1 cellular context compared by ENCODE assay signal in genomic region chrX:101407748-101408529, GRCh38.
TF ChIP-seq lines count a peak whose summit lies in the region.

Gene GLA, minus strand, starts transcription at chrX:101407925. Its CDS starts 22 bp downstream, at chrX:101407903.
Gene HNRNPH2, plus strand, starts transcription at chrX:101408222. Its CDS starts 3,767 bp downstream, at chrX:101411989.

TF ChIP-seq in K562, 482 proteins besides CTCF, POLR2A, EP300 and RAD21 (continued from another document and continues in another):
- no peak for TF ChIP-seq CUX1 (CRISPR knock-in tag; IDR thresholded peaks at IDR 0.05)
- TF ChIP-seq CSDE1 (IDR thresholded peaks at IDR 0.05), result no peak; a peak in 1 of 4 replicates
- no peak for TF ChIP-seq SNIP1 (IDR thresholded peaks at IDR 0.05; ENCODE audit: low read depth)
- TF ChIP-seq ZC3H11A (IDR thresholded peaks at IDR 0.05; ENCODE audit: low read depth, low read length), result no peak
- peak in 1 of 2 experiments; percentile 57; a peak in 2 of 4 replicates for TF ChIP-seq KDM1A (IDR thresholded peaks at IDR 0.05)
- no peak for TF ChIP-seq ZNF24 (IDR thresholded peaks at IDR 0.05)
- no peak for TF ChIP-seq RERE (CRISPR knock-in tag; IDR thresholded peaks at IDR 0.05; ENCODE audit: borderline replicate concordance)
- no peak for TF ChIP-seq ZBTB5 (IDR thresholded peaks at IDR 0.05)
- 0 out of 2 replicates have a peak, but pooled peaks have one; percentile 18 for TF ChIP-seq BCOR (IDR thresholded peaks at IDR 0.05)
- TF ChIP-seq SFPQ (IDR thresholded peaks at IDR 0.05; ENCODE audit: low read depth, low read length), result no peak
- TF ChIP-seq ZNF239 (CRISPR knock-in tag; IDR thresholded peaks at IDR 0.05), result no peak
- TF ChIP-seq ZNF3 (CRISPR knock-in tag; IDR thresholded peaks at IDR 0.05), result no peak
- no peak for TF ChIP-seq ZFP30 (CRISPR knock-in tag; IDR thresholded peaks at IDR 0.05; ENCODE audit: borderline replicate concordance)
- no peak for TF ChIP-seq NR3C1 (CRISPR knock-in tag; IDR thresholded peaks at IDR 0.05)
- no peak for TF ChIP-seq ZNF280B (CRISPR knock-in tag; IDR thresholded peaks at IDR 0.05)
- TF ChIP-seq NRF1 (conservative IDR thresholded peaks at IDR 0.05 in 1 of 2, IDR thresholded peaks at IDR 0.05 in 1 of 2), result peak; percentile 87 to 89
- no peak for TF ChIP-seq ID3 (CRISPR knock-in tag; IDR thresholded peaks at IDR 0.05)
- TF ChIP-seq ID3 (tag; IDR thresholded peaks at IDR 0.05), result no peak
- TF ChIP-seq NBN (IDR thresholded peaks at IDR 0.05; ENCODE audit: low read depth), result peak; percentile 87
- no peak for TF ChIP-seq ZKSCAN8 (CRISPR knock-in tag; IDR thresholded peaks at IDR 0.05)
- 0 out of 2 replicates have a peak, but pooled peaks have one; percentile 26 for TF ChIP-seq EHMT2 (IDR thresholded peaks at IDR 0.05)
- TF ChIP-seq CREBBP (IDR thresholded peaks at IDR 0.05; ENCODE audit: low read depth, low read length), result no peak
- no peak for TF ChIP-seq FUS (optimal IDR thresholded peaks at IDR 0.05; ENCODE audit: low read depth, low read length)
- TF ChIP-seq HDAC2 (IDR thresholded peaks at IDR 0.05), result peak; percentile 84
- no peak for TF ChIP-seq ZNF785 (CRISPR knock-in tag; IDR thresholded peaks at IDR 0.05)
- no peak for TF ChIP-seq PTBP1 (IDR thresholded peaks at IDR 0.05; ENCODE audit: low read depth, low read length)
- TF ChIP-seq MXI1 (IDR thresholded peaks at IDR 0.05; ENCODE audit: low read depth, low read length), result peak; percentile 74
- TF ChIP-seq ZBTB34 (CRISPR knock-in tag; IDR thresholded peaks at IDR 0.05), result no peak
- TF ChIP-seq GMEB1 (CRISPR knock-in tag; IDR thresholded peaks at IDR 0.05), result peak; percentile 70
- TF ChIP-seq ZSCAN29 (IDR thresholded peaks at IDR 0.05), result no peak
- TF ChIP-seq BRCA1 (IDR thresholded peaks at IDR 0.05), result no peak
- TF ChIP-seq BRCA1 (CRISPR knock-in tag; IDR thresholded peaks at IDR 0.05), result no peak
- no peak for TF ChIP-seq TRIM28 (IDR thresholded peaks at IDR 0.05)
- peak in 1 of 2 experiments; percentile 95 for TF ChIP-seq AFF1 (IDR thresholded peaks at IDR 0.05; ENCODE audit: low read depth in 1 of 2, partially characterized antibody in 2 of 2)
